Comparison of ENCODE assay signal across 8 cellular contexts in genomic region chr1:72284084-72284397, GRCh38. TPM values are rescaled to one million over a fixed set of nuclear protein-coding genes. Genes with fewer than 3 reads are reported as not detected.
DNase-seq lines count a peak whose midpoint lies in the region; ATAC-seq and TF ChIP-seq lines count a peak whose summit lies in the region.

No MANE protein-coding gene starts in this region.

- TF ChIP-seq CTCF in LNCaP clone FGC (IDR thresholded peaks at IDR 0.05; ENCODE audit: control insufficient read depth, extremely low read depth, insufficient read depth) (no peak), neural crest cell (conservative IDR thresholded peaks at IDR 0.05) (no peak)

- H3K36me3 Mint-ChIP-seq in neural crest cell (ENCODE audit: low read depth), result no peaks in the 10 kb centered on the region

- no peaks in the 10 kb centered on the region for H3K9me3 Mint-ChIP-seq in neural crest cell

- H3K9ac ChIP-seq in BLaER1 treated with 17β-estradiol and CSF1 and Interleukin-3, amounts not matched to agents 10 nM and 100 nM, result peak overlapping the region in 8 of 11 experiments; percentile 5 to 69 (median 34); a peak in 9 of 22 replicates

- peak overlapping the region; percentile 82 to 99 (median 94) for H3K4me2 ChIP-seq in BLaER1 treated with 17β-estradiol and CSF1 and Interleukin-3, amounts not matched to agents 10 nM and 100 nM

- no peak for ATAC-seq in HG02763 (IDR thresholded peaks at IDR 0.05; ENCODE audit: unreplicated experiment)
- ATAC-seq in GM18907 (IDR thresholded peaks at IDR 0.05; ENCODE audit: unreplicated experiment), result no peak

- H4K20me1 ChIP-seq in BLaER1 treated with 17β-estradiol and CSF1 and Interleukin-3, amounts not matched to agents 10 nM and 100 nM, result peaks cover 0 to 7% (median 0%) of the 10 kb centered on the region in 11 experiments; a peak in 2 of 22 replicates

- H3K27me3 ChIP-seq in BLaER1 treated with 17β-estradiol and CSF1 and Interleukin-3, amounts not matched to agents 10 nM and 100 nM, result peaks cover 31 to 61% (median 55%) of the 10 kb centered on the region in 11 experiments
- peaks cover 32% of the 10 kb centered on the region for H3K27me3 ChIP-seq in ectodermal cell (ENCODE audit: control insufficient read depth, insufficient read depth, low read length, poor library complexity, severe bottlenecking)

- no peak overlapping the region for H3K27ac Mint-ChIP-seq in neural crest cell (ENCODE audit: unreplicated experiment)

- DNase-seq in LNCaP clone FGC (ENCODE audit: low read depth) (no peak), neural crest cell (ENCODE audit: low read depth, low spot score) (peak; percentile 46), posterior vena cava (ENCODE audit: low spot score) (no peak), NCI-H2107 (lab: John Stamatoyannopoulos, UW) (no peak)

- H3K4me1 ChIP-seq in BLaER1 treated with 17β-estradiol and CSF1 and Interleukin-3, amounts not matched to agents 10 nM and 100 nM, result peaks cover 16 to 47% (median 31%) of the 10 kb centered on the region in 10 experiments
- H3K4me1 ChIP-seq in ectodermal cell (ENCODE audit: control insufficient read depth, insufficient read depth, low read length), result peaks cover 8% of the 10 kb centered on the region

- H3K4me3 Mint-ChIP-seq in neural crest cell, result no peak overlapping the region

- 0% methylated on average over 6 of the region's 7 CpGs for WGBS in ectodermal cell, 2 experiments

- intact Hi-C loops in posterior vena cava (cut with DNase I), result loop anchor here in 1 of 2 donors (10.0 kb wide), 1 partner anchor 709 kb away; no protein-coding TSS in a partner anchor

- peaks cover 12% of the 10 kb centered on the region for H3K4me1 Mint-ChIP-seq in neural crest cell

- H3K36me3 ChIP-seq in BLaER1 treated with 17β-estradiol and CSF1 and Interleukin-3, amounts not matched to agents 10 nM and 100 nM, result no peaks in the 10 kb centered on the region
- H3K36me3 ChIP-seq in ectodermal cell (ENCODE audit: control insufficient read depth, insufficient read depth, low read length), result no peaks in the 10 kb centered on the region

- peak overlapping the region; percentile 56 to 74 (median 67) for H3K4me3 ChIP-seq in BLaER1 treated with 17β-estradiol and CSF1 and Interleukin-3, amounts not matched to agents 10 nM and 100 nM
- H3K4me3 ChIP-seq in LNCaP clone FGC (ENCODE audit: low read depth, low read length) (peak overlapping the region; percentile 53), ectodermal cell (ENCODE audit: insufficient read depth, low read depth, low read length) (peak overlapping the region; percentile 68)

- H3K27me3 Mint-ChIP-seq in neural crest cell (ENCODE audit: low read depth), result peaks cover 49% of the 10 kb centered on the region

- peak overlapping the region in 3 of 11 experiments; percentile 19 to 62 (median 35); a peak in 3 of 22 replicates for H3K27ac ChIP-seq in BLaER1 treated with 17β-estradiol and CSF1 and Interleukin-3, amounts not matched to agents 10 nM and 100 nM
- H3K27ac ChIP-seq in ectodermal cell (ENCODE audit: insufficient read depth, low read depth, low read length, poor library complexity, severe bottlenecking), result peak overlapping the region; percentile 86

- no peaks in the 10 kb centered on the region for H3K9me3 ChIP-seq in BLaER1 treated with 17β-estradiol and CSF1 and Interleukin-3, amounts not matched to agents 10 nM and 100 nM (replicated peaks in 1 of 11)
- no peaks in the 10 kb centered on the region for H3K9me3 ChIP-seq in ectodermal cell (ENCODE audit: control insufficient read depth, low read length)

RNA-seq across cellular contexts. Expression of gene NEGR1, which starts 1.7 kb away (rescaled TPM):
- polyA plus RNA-seq in ectodermal cell (2013, experiment 1 of 4), result 0.67 TPM
- polyA plus RNA-seq in ectodermal cell (2013, experiment 2 of 4), result 0.71 TPM
- 1.1 TPM for polyA plus RNA-seq in ectodermal cell (2013, experiment 3 of 4)
- 1.1 TPM for polyA plus RNA-seq in ectodermal cell (2013, experiment 4 of 4)
- 0.58 and 1.1 TPM in 2 replicates for total RNA-seq in neural crest cell
- 10 to 100 TPM; 25.7 to 27.9 TPM for total RNA-seq in posterior vena cava

Comparison
In these comparisons a context has a peak if more than half of its experiments do, and no peak if none do; other contexts are left out.
1. RNA of gene NEGR1, which starts 1.7 kb away (total RNA-seq): 25.7 to 27.9 TPM in posterior vena cava; 0.58 to 1.1 TPM in neural crest cell; every median in the first group is over 10 times any median in the second.
2. Peak in every context shown above with its lines, with median percentiles within 50 percentile points of each other: H3K4me3 ChIP-seq.